In genomic region chr14:53529519-53529918, GRCh38 we compare ENCODE assay signal across 26 cellular contexts.
"Had no signal": no experiment of that assay in that cellular context is flagged by ENCODE, and none has a peak within 500 bp of the region (broad histone marks: within the 10 kb centered on the region; RNA-seq: fewer than 3 reads in every experiment).

No MANE protein-coding gene starts in this region.

- H3K27ac ChIP-seq: SJSA1, WERI-Rb-1 had no signal

- H3K27me3 ChIP-seq: SJSA1 had no signal

- DNase-seq: activated CD4-positive, alpha-beta memory T cell treated with anti-CD3 and anti-CD28 coated beads, Interleukin-2, amount 10 ng/mL, durations not matched to agents 7 days and 5 days; activated CD4-positive, alpha-beta T cell treated with anti-CD3 and anti-CD28 coated beads for 36 hours; activated CD4-positive, alpha-beta T cell treated with anti-CD3 and anti-CD28 coated beads, Interleukin-2, amount 50 U/mL, for 1 hour; activated gamma-delta T cell; activated naive CD4-positive, alpha-beta T cell treated with anti-CD3 and anti-CD28 coated beads for 36 hours; activated T-cell treated with anti-CD3 and anti-CD28 coated beads for 4 hours; activated T-cell treated with anti-CD3 and anti-CD28 coated beads, Interleukin-2, amount 50 U/mL, for 48 hours; amygdala; Kasumi-1; NCI-H1105 treated with DMSO at 0.1 percent for 48 hours; NCI-H1436 treated with DMSO at 0.1 percent for 48 hours; NCI-H187; NCI-H2081; NCI-H510A treated with DMSO at 0.1 percent for 48 hours; NCI-H69; NK-92 treated with Interleukin-12 subunit alpha and Interleukin-12 subunit beta, amount 100 ng/mL, for 24 hours; OCI-M1; SHP77; T-helper 17 cell; T-helper 9 cell; WERI-Rb-1 had no signal

- ATAC-seq: activated CD4-positive, alpha-beta T cell treated with anti-CD3 and anti-CD28 coated beads for 36 hours; activated T-helper 17 cell treated with anti-CD3 and anti-CD28 coated beads, Interleukin-2, amount 50 U/mL, for 72 hours; Panc1; T-helper 17 cell had no signal

- H3K36me3 ChIP-seq: SJSA1, WERI-Rb-1 had no signal

- H3K4me3 ChIP-seq: SJSA1 had no signal

- H3K4me1 ChIP-seq: SJSA1 had no signal

- FAIRE-seq: astrocyte, TTC549 had no signal

- H3K9me3 ChIP-seq: SJSA1 had no signal
